In the genomic region with DNA sequence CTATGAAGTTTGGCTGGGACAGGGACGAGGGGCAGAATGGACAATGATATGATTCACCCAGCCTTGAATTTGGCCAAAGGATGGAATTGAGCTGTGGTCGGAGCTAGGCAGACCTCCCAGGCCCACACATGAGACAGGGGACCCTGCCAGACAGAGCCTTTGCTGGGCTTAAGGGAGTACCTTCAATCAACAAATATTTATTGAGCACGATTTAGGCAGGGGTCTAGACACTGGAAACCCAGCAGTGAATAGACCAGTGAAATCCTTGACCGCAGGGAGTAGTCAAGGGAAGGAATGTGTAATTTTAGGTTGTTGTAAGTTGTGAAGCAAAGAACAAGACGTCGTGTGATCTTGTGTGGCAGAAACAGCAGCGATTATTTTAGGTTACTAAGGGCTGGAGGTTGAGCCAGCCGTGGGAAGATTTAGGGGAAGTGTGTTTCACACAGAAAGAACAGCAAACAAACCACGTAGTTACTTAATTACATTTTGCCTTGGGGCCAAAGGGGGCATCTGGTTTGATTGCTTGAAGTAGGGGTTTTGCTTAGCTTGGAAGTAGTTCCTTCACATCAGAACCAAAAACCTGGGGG, we compare ENCODE assay signal across 8 cellular contexts. TPM values are rescaled to one million over a fixed set of nuclear protein-coding genes. Genes with fewer than 3 reads are reported as not detected.
A peak's percentile ranks its signal among the peaks of the same experiment; 100 is the strongest.
DNase-seq lines count a peak whose midpoint lies in the region; ATAC-seq lines count a peak whose summit lies in the region.

No MANE protein-coding gene starts in this region.

- DNase-seq in NOMO-1 (lab: John Stamatoyannopoulos, UW; ENCODE audit: unreplicated experiment in 2 of 2) = peak; percentile 66 to 86
- DNase-seq in activated naive CD8-positive, alpha-beta T cell treated with anti-CD3 and anti-CD28 coated beads, Interleukin-2, amount 10 ng/mL, durations not matched to agents 7 days and 5 days = no peak
- no peak for DNase-seq in NCI-H2171 (lab: John Stamatoyannopoulos, UW)
- no peak for DNase-seq in GM23248
- DNase-seq in NCI-H187 (lab: John Stamatoyannopoulos, UW) = no peak

- H3K27me3 Mint-ChIP-seq in activated naive CD8-positive, alpha-beta T cell treated with anti-CD3 and anti-CD28 coated beads, Interleukin-2, amount 10 ng/mL, durations not matched to agents 7 days and 5 days = peaks cover 4% of the 10 kb centered on the region

- 62 to 63% methylated on average over 9 of the region's 9 CpGs for WGBS in GM23248 (ENCODE audit: low coverage in 1 of 2, low lambda C conversion rate in 2 of 2, missing lambda C conversion rate in 2 of 2), 2 experiments

- H3K4me3 ChIP-seq in stomach smooth muscle (ENCODE audit: low read length in 2 of 2) (peak overlapping the region in 1 of 2 donors; percentile 88), GM23248 (no peak overlapping the region)

- no peaks in the 10 kb centered on the region for H3K9me2 ChIP-seq in GM23248 (ENCODE audit: insufficient read depth)

- in situ Hi-C loops in GM23248 (cut with MboI) = no loop called here

- H3K36me3 Mint-ChIP-seq in activated naive CD8-positive, alpha-beta T cell treated with anti-CD3 and anti-CD28 coated beads, Interleukin-2, amount 10 ng/mL, durations not matched to agents 7 days and 5 days = peaks cover 12% of the 10 kb centered on the region

- peak; percentile 22 for ATAC-seq in GM19452 (IDR thresholded peaks at IDR 0.05; ENCODE audit: unreplicated experiment)
- no peak for ATAC-seq in activated naive CD8-positive, alpha-beta T cell treated with anti-CD3 and anti-CD28 coated beads, Interleukin-2, amount 10 ng/mL, durations not matched to agents 7 days and 5 days (ENCODE audit: low read depth)

- no peaks in the 10 kb centered on the region for H3K79me2 ChIP-seq in GM23248 (ENCODE audit: insufficient read depth)

- POLR2A ChIA-PET in activated naive CD8-positive, alpha-beta T cell treated with anti-CD3 and anti-CD28 coated beads, Interleukin-2, amount 10 ng/mL, durations not matched to agents 7 days and 5 days (lab: Charles Lee) = interaction anchor here (0.7 to 4.1 kb wide), 24 partner anchors 8 to 232 kb away, joined by 3 to 21 read pairs (median 4); a partner anchor contains a TSS

- no peak overlapping the region for H3K9ac ChIP-seq in stomach smooth muscle (ENCODE audit: low read length in 2 of 2)
- H3K9ac ChIP-seq in GM23248 = no peak overlapping the region

- H3K27ac Mint-ChIP-seq in activated naive CD8-positive, alpha-beta T cell treated with anti-CD3 and anti-CD28 coated beads, Interleukin-2, amount 10 ng/mL, durations not matched to agents 7 days and 5 days = peak overlapping the region; percentile 100

- H3K4me2 ChIP-seq in GM23248 (ENCODE audit: unreplicated experiment) = no peak overlapping the region

- H3K27me3 ChIP-seq in layer of hippocampus (ENCODE audit: control insufficient read depth, insufficient read depth, low read length) = no peaks in the 10 kb centered on the region
- no peaks in the 10 kb centered on the region for H3K27me3 ChIP-seq in stomach smooth muscle (ENCODE audit: control insufficient read depth in 1 of 2, insufficient read depth in 2 of 2, low read length in 2 of 2)
- H3K27me3 ChIP-seq in GM23248 (replicated peaks; ENCODE audit: insufficient read depth) = 0 out of 2 replicates have a peak, but pooled peaks cover 3% of the 10 kb centered on the region

- no peak overlapping the region for H2AFZ ChIP-seq in GM23248

- H3K4me1 ChIP-seq in stomach smooth muscle (ENCODE audit: control insufficient read depth, insufficient read depth, low read length) (peaks cover 19% of the 10 kb centered on the region), GM23248 (ENCODE audit: insufficient read depth) (0 out of 2 replicates have a peak, but pooled peaks cover 3% of the 10 kb centered on the region)

- H3K36me3 ChIP-seq in stomach smooth muscle (ENCODE audit: control insufficient read depth in 2 of 2, insufficient read depth in 2 of 2, low read length in 2 of 2) (no peaks in the 10 kb centered on the region), GM23248 (ENCODE audit: low read depth) (no peaks in the 10 kb centered on the region)

- H3K9me3 ChIP-seq in stomach smooth muscle (ENCODE audit: control insufficient read depth in 2 of 2, low read length in 2 of 2) = no peaks in the 10 kb centered on the region
- H3K9me3 ChIP-seq in GM23248 (ENCODE audit: low read depth) = no peaks in the 10 kb centered on the region

- peak overlapping the region; percentile 99 for H3K4me3 Mint-ChIP-seq in activated naive CD8-positive, alpha-beta T cell treated with anti-CD3 and anti-CD28 coated beads, Interleukin-2, amount 10 ng/mL, durations not matched to agents 7 days and 5 days

- H3K9me3 Mint-ChIP-seq in activated naive CD8-positive, alpha-beta T cell treated with anti-CD3 and anti-CD28 coated beads, Interleukin-2, amount 10 ng/mL, durations not matched to agents 7 days and 5 days = no peaks in the 10 kb centered on the region

- H3K27ac ChIP-seq in layer of hippocampus (ENCODE audit: low read depth, low read length) (peak overlapping the region; percentile 98), stomach smooth muscle (ENCODE audit: low read length) (peak overlapping the region; percentile 53), GM23248 (no peak overlapping the region)

- no peaks in the 10 kb centered on the region for H4K20me1 ChIP-seq in GM23248 (ENCODE audit: insufficient read depth)

- peaks cover 22% of the 10 kb centered on the region for H3K4me1 Mint-ChIP-seq in activated naive CD8-positive, alpha-beta T cell treated with anti-CD3 and anti-CD28 coated beads, Interleukin-2, amount 10 ng/mL, durations not matched to agents 7 days and 5 days

- H3F3A ChIP-seq in GM23248 (ENCODE audit: insufficient read depth) = no peaks in the 10 kb centered on the region

RNA-seq across cellular contexts. Expression of a gene that starts 16.9 kb away (rescaled TPM):
- not detected for total RNA-seq in activated naive CD8-positive, alpha-beta T cell treated with anti-CD3 and anti-CD28 coated beads, Interleukin-2, amount 10 ng/mL, durations not matched to agents 7 days and 5 days
- total RNA-seq in GM23248 (2014; rRNA removed; shearing (Covaris generic)) = not detected in 2 replicates
- polyA plus RNA-seq in GM23248 (2016; fragmentation: Nextera tagmentation; extraction: Ambion mirVana) = not detected in 2 replicates

RNA-seq across cellular contexts. Expression of a gene that starts 21.4 kb away (rescaled TPM):
- total RNA-seq in activated naive CD8-positive, alpha-beta T cell treated with anti-CD3 and anti-CD28 coated beads, Interleukin-2, amount 10 ng/mL, durations not matched to agents 7 days and 5 days = 100 to 1,000 TPM; 155 to 156 TPM
- 17.4 and 41.1 TPM in 2 replicates for total RNA-seq in GM23248 (2014; rRNA removed; shearing (Covaris generic))
- 44.5 and 48.6 TPM in 2 replicates for polyA plus RNA-seq in GM23248 (2016; fragmentation: Nextera tagmentation; extraction: Ambion mirVana)

RNA-seq across cellular contexts. Expression of a gene that starts 35.2 kb away (rescaled TPM):
- total RNA-seq in activated naive CD8-positive, alpha-beta T cell treated with anti-CD3 and anti-CD28 coated beads, Interleukin-2, amount 10 ng/mL, durations not matched to agents 7 days and 5 days = 10 to 100 TPM; 93.0 to 95.9 TPM
- 7.8 and 8.5 TPM in 2 replicates for total RNA-seq in GM23248 (2014; rRNA removed; shearing (Covaris generic))
- polyA plus RNA-seq in GM23248 (2016; fragmentation: Nextera tagmentation; extraction: Ambion mirVana) = 10.7 and 11.7 TPM in 2 replicates

RNA-seq across cellular contexts. Expression of a gene that starts 38.2 kb away (rescaled TPM):
- 10 to 100 TPM; 76.2 to 85.4 TPM for total RNA-seq in activated naive CD8-positive, alpha-beta T cell treated with anti-CD3 and anti-CD28 coated beads, Interleukin-2, amount 10 ng/mL, durations not matched to agents 7 days and 5 days
- total RNA-seq in GM23248 (2014; rRNA removed; shearing (Covaris generic)) = 10.5 and 11.3 TPM in 2 replicates
- polyA plus RNA-seq in GM23248 (2016; fragmentation: Nextera tagmentation; extraction: Ambion mirVana) = 14.9 and 15.1 TPM in 2 replicates

RNA-seq across cellular contexts. Expression of a gene that starts 50.2 kb away (rescaled TPM):
- 100 to 1,000 TPM; 344 to 354 TPM for total RNA-seq in activated naive CD8-positive, alpha-beta T cell treated with anti-CD3 and anti-CD28 coated beads, Interleukin-2, amount 10 ng/mL, durations not matched to agents 7 days and 5 days
- total RNA-seq in GM23248 (2014; rRNA removed; shearing (Covaris generic)) = 75.5 and 93.2 TPM in 2 replicates
- polyA plus RNA-seq in GM23248 (2016; fragmentation: Nextera tagmentation; extraction: Ambion mirVana) = 80.1 and 81.6 TPM in 2 replicates

Comparison
In these comparisons a context has a peak if more than half of its experiments do, and no peak if none do; other contexts are left out.
1. DNase-seq: peak in NOMO-1 (2 of 2); none in activated naive CD8-positive, alpha-beta T cell treated with anti-CD3 and anti-CD28 coated beads, Interleukin-2, amount 10 ng/mL, durations not matched to agents 7 days and 5 days (single experiment), NCI-H2171 (single experiment), GM23248 (single experiment) and NCI-H187 (0 of 2).